8 cellular contexts compared by ENCODE assay signal in the genomic region with DNA sequence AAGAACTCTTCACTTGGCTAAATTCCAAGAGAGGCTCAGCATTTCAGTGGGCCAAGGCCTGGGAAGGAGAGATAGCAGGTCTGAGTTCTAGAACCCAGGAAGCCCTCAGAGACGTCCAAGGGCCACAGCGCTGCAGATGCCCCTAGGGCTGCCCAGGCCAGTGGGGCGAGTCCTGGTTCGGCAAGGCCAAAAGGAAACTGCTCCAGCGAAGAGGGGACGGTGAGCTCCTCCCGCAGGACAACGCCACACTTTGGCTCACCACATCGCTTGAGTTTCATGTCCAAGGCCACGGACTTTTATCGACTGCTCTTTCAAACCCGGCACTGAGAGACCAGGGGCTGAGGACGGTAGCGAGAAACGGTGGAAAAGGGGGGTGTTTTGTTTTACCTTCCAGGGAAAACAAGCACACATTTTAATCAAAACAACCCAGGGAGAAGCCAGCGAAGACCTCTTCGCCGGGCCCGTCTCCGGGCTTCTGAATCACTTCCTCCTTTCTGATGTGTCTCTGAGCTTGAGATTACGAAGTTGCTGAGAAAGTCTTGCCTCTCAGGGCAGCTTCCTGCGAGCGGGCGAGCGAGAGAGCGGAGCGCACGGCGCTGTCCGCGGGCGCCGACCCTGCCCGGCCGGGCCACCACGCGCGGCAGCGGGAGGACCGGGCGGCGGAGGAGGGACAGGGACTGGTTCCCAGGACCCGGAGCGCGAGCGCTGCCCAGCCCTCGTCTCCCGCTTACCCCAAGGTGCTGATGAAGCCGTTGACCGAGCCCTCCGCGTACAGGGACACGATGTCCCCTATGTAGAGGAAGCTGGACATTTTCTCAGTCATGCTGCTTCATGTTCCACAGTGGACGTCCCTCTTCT.
DNase-seq lines count a peak whose midpoint lies in the region; ATAC-seq and TF ChIP-seq lines count a peak whose summit lies in the region.

No MANE protein-coding gene starts in this region.

- peak; percentile 6 to 46 for DNase-seq in NCI-H2081 (lab: John Stamatoyannopoulos, UW)
- no peak for DNase-seq in NCI-H2081 treated with DMSO at 0.1 percent for 48 hours (lab: John Stamatoyannopoulos, UW)
- DNase-seq in NCI-H2196 (lab: John Stamatoyannopoulos, UW; ENCODE audit: unreplicated experiment) = peak; percentile 90
- DNase-seq in choroid plexus epithelial cell (ENCODE audit: low read depth) = peak; percentile 81
- DNase-seq in left kidney (ENCODE audit: low read depth, low spot score) = peak; percentile 80
- DNase-seq in stimulated activated CD4-positive, alpha-beta T cell treated with anti-CD3 and anti-CD28 coated beads, Interleukin-2, amount 100 ng/mL, for 4 hours (ENCODE audit: low read depth) = peak; percentile 42

- peak; percentile 38 for TF ChIP-seq CTCF in choroid plexus epithelial cell (conservative IDR thresholded peaks at IDR 0.05; ENCODE audit: low read depth, low read length)

- peak overlapping the region; percentile 91 for H3K4me3 ChIP-seq in choroid plexus epithelial cell (ENCODE audit: low read depth, low read length)

- ATAC-seq in HG02870 (IDR thresholded peaks at IDR 0.05; ENCODE audit: unreplicated experiment) = peak; percentile 32
- peak; percentile 62 to 67 for ATAC-seq in activated CD4-positive, CD25-positive, alpha-beta regulatory T cell treated with anti-CD3 and anti-CD28 coated beads, Interleukin-2, amount 50 U/mL, for 24 hours
